1 cellular context compared by ENCODE assay signal in genomic region chr1:21766210-21766609, GRCh38.
TF ChIP-seq lines count a peak whose summit lies in the region.

No MANE protein-coding gene starts in this region.

TF ChIP-seq in GM12891, 5 proteins besides CTCF, POLR2A, EP300 and RAD21 (continued from another document):
- TF ChIP-seq POU2F2 (IDR thresholded peaks at IDR 0.05; ENCODE audit: low read depth, low read length): no peak
TF ChIP-seq in GM12891: peak in this region for 1.
